ENCODE assay signal across 29 cellular contexts in genomic region chr13:99700468-99700867, GRCh38.
"Had no signal": no experiment of that assay in that cellular context is flagged by ENCODE, and none has a peak within 500 bp of the region (broad histone marks: within the 10 kb centered on the region; RNA-seq: fewer than 3 reads in every experiment).

No MANE protein-coding gene starts in this region.

- H3K4me3 Mint-ChIP-seq: mesothelial cell of epicardium; naive B cell; natural killer cell; nephron progenitor cell; stimulated activated naive B cell treated with anti-CD40 and anti-IgM and Interleukin-4, amounts not matched to agents 10 μg/mL and 1 μg/mL and 100 μg/mL, for 72 hours had no signal

- H3K9me3 ChIP-seq: left ventricle myocardium inferior, pancreas, prostate gland, stomach, suprapubic skin, thoracic aorta, tibial artery, upper lobe of right lung, uterus had no signal

- H2AFZ ChIP-seq: hepatocyte had no signal

- H3K27me3 Mint-ChIP-seq: naive B cell; stimulated activated naive B cell treated with anti-CD40 and anti-IgM and Interleukin-4, amounts not matched to agents 10 μg/mL and 1 μg/mL and 100 μg/mL, for 72 hours had no signal

- H3K36me3 ChIP-seq: left ventricle myocardium inferior, pancreas, prostate gland, stomach, suprapubic skin, thoracic aorta, tibial artery, upper lobe of right lung, uterus had no signal

- H3K4me3 ChIP-seq: hepatocyte, left ventricle myocardium inferior, lung, pancreas, prostate gland, skin epidermis, stomach, suprapubic skin, thoracic aorta, tibial artery, upper lobe of right lung, uterus had no signal

- H3K9me3 Mint-ChIP-seq: mesothelial cell of epicardium, naive B cell, natural killer cell, nephron progenitor cell had no signal

- DNase-seq: islet precursor cell; left ventricle myocardium inferior; mesendoderm; naive B cell; natural killer cell; nephron progenitor cell; nucleus accumbens; pancreas; posterior cingulate gyrus; retina; right cardiac atrium; stimulated activated CD4-positive, alpha-beta T cell treated with anti-CD3 and anti-CD28 coated beads, Interleukin-12 subunit alpha, Interleukin-12 subunit beta, amount 100 ng/mL, for 4 hours; stimulated activated CD4-positive, alpha-beta T cell treated with anti-CD3 and anti-CD28 coated beads, Interleukin-15, amount 100 ng/mL, for 24 hours; stimulated activated CD4-positive, alpha-beta T cell treated with anti-CD3 and anti-CD28 coated beads, Interleukin-2, amount 100 ng/mL, for 24 hours; stimulated activated CD4-positive, alpha-beta T cell treated with anti-CD3 and anti-CD28 coated beads, Interleukin-4, amount 100 ng/mL, for 1 hour; stimulated activated naive B cell treated with anti-CD40 and anti-IgM and Interleukin-4, amounts not matched to agents 10 μg/mL and 1 μg/mL and 100 μg/mL, for 72 hours; stimulated activated naive CD8-positive, alpha-beta T cell treated with anti-CD3 and anti-CD28 coated beads, Interleukin-15, Interleukin-2, amounts not matched to agents 100 U/mL and 50 U/mL, for 24 hours; stomach; tibial artery; trophoblast cell; upper lobe of right lung; uterus had no signal

- FAIRE-seq: pancreas had no signal

- H3K27ac Mint-ChIP-seq: mesothelial cell of epicardium; natural killer cell; nephron progenitor cell; stimulated activated naive B cell treated with anti-CD40 and anti-IgM and Interleukin-4, amounts not matched to agents 10 μg/mL and 1 μg/mL and 100 μg/mL, for 72 hours had no signal

- H3K4me1 ChIP-seq: left ventricle myocardium inferior, pancreas, prostate gland, stomach, suprapubic skin, tibial artery, upper lobe of right lung, uterus had no signal

- H3K4me2 ChIP-seq: hepatocyte had no signal

- H3K27ac ChIP-seq: hepatocyte, left ventricle myocardium inferior, pancreas, prostate gland, skin epidermis, stomach, suprapubic skin, thoracic aorta, tibial artery, upper lobe of right lung, uterus had no signal

- H3K4me1 Mint-ChIP-seq: mesothelial cell of epicardium; naive B cell; stimulated activated naive B cell treated with anti-CD40 and anti-IgM and Interleukin-4, amounts not matched to agents 10 μg/mL and 1 μg/mL and 100 μg/mL, for 72 hours had no signal

- H3K79me2 ChIP-seq: hepatocyte had no signal

- H3K36me3 Mint-ChIP-seq: mesothelial cell of epicardium, natural killer cell had no signal

- H3K27me3 ChIP-seq: hepatocyte, pancreas, stomach, suprapubic skin, tibial artery, upper lobe of right lung, uterus had no signal
